Comparison of ENCODE assay signal across 30 cellular contexts in the genomic region with DNA sequence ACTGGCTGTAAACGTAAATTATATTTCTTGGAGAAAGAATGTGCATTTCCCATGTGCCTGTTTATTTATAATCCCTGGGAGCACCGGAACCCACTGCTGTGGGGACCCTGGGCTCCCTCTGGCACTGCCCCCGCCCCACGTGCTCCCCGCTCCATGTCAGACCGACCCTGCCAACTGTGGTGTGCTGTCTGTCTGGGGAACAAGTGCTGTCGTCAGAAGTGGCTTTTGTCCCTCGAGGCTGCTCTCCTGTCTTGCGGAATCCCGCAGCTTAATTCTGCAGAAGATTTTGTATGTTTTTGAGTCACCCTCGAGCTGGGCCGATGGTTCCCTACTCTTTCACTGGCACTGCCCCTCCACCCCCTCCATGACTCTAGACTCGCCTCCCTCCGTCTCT. TPM values are rescaled to one million over a fixed set of nuclear protein-coding genes. Genes with fewer than 3 reads are reported as not detected.
DNase-seq lines count a peak whose midpoint lies in the region; ATAC-seq, FAIRE-seq and TF ChIP-seq lines count a peak whose summit lies in the region.
"Had no signal": no experiment of that assay in that cellular context is flagged by ENCODE, and none has a peak within 500 bp of the region (broad histone marks: within the 10 kb centered on the region; RNA-seq: fewer than 3 reads in every experiment).

No MANE protein-coding gene starts in this region.

- no peaks in the 10 kb centered on the region for H3K9me3 Mint-ChIP-seq in effector memory CD8-positive, alpha-beta T cell
- H3K9me3 Mint-ChIP-seq: activated CD4-positive, alpha-beta memory T cell treated with anti-CD3 and anti-CD28 coated beads for 36 hours; activated naive CD8-positive, alpha-beta T cell treated with anti-CD3 and anti-CD28 coated beads, Interleukin-2, amount 10 ng/mL, durations not matched to agents 7 days and 5 days; H9; mesothelial cell of epicardium; stimulated activated naive B cell treated with anti-CD40 and anti-IgM and Interleukin-4, amounts not matched to agents 10 μg/mL and 1 μg/mL and 100 μg/mL, for 72 hours had no signal

- H3K4me1 ChIP-seq in left ventricle myocardium inferior, result peaks cover 26% of the 10 kb centered on the region
- H3K4me1 ChIP-seq in sigmoid colon, result peaks cover 0 to 34% (median 31%) of the 10 kb centered on the region in 4 donors
- peaks cover 18% of the 10 kb centered on the region for H3K4me1 ChIP-seq in upper lobe of right lung
- H3K4me1 ChIP-seq: BE2C had no signal

- H3K27ac Mint-ChIP-seq in effector memory CD8-positive, alpha-beta T cell, result no peak overlapping the region
- H3K27ac Mint-ChIP-seq: activated CD4-positive, alpha-beta memory T cell treated with anti-CD3 and anti-CD28 coated beads for 36 hours; activated naive CD8-positive, alpha-beta T cell treated with anti-CD3 and anti-CD28 coated beads, Interleukin-2, amount 10 ng/mL, durations not matched to agents 7 days and 5 days; H9; mesothelial cell of epicardium; stimulated activated naive B cell treated with anti-CD40 and anti-IgM and Interleukin-4, amounts not matched to agents 10 μg/mL and 1 μg/mL and 100 μg/mL, for 72 hours had no signal

- H3K27me3 Mint-ChIP-seq in effector memory CD8-positive, alpha-beta T cell, result peaks cover 45 to 76% of the 10 kb centered on the region in 2 donors

- no peaks in the 10 kb centered on the region for H3K36me3 Mint-ChIP-seq in effector memory CD8-positive, alpha-beta T cell (ENCODE audit: insufficient read depth)
- H3K36me3 Mint-ChIP-seq: activated CD4-positive, alpha-beta memory T cell treated with anti-CD3 and anti-CD28 coated beads for 36 hours; activated naive CD8-positive, alpha-beta T cell treated with anti-CD3 and anti-CD28 coated beads, Interleukin-2, amount 10 ng/mL, durations not matched to agents 7 days and 5 days; mesothelial cell of epicardium; naive thymus-derived CD8-positive, alpha-beta T cell had no signal

- TF ChIP-seq POLR2A in sigmoid colon (IDR thresholded peaks at IDR 0.05), result no peak

- peak overlapping the region; percentile 5 to 30 for H3K4me3 Mint-ChIP-seq in effector memory CD8-positive, alpha-beta T cell
- H3K4me3 Mint-ChIP-seq: activated CD4-positive, alpha-beta memory T cell treated with anti-CD3 and anti-CD28 coated beads for 36 hours; activated naive CD8-positive, alpha-beta T cell treated with anti-CD3 and anti-CD28 coated beads, Interleukin-2, amount 10 ng/mL, durations not matched to agents 7 days and 5 days; mesothelial cell of epicardium; stimulated activated naive B cell treated with anti-CD40 and anti-IgM and Interleukin-4, amounts not matched to agents 10 μg/mL and 1 μg/mL and 100 μg/mL, for 72 hours had no signal

- H3K27ac ChIP-seq in left ventricle myocardium inferior (replicated peaks) (peak overlapping the region; percentile 68), sigmoid colon (peak overlapping the region in 3 of 4 donors; percentile 59 to 81 (median 76)), upper lobe of right lung (no peak overlapping the region)
- H3K27ac ChIP-seq: epithelial cell of prostate, pancreas, right lobe of liver had no signal

- no peak for ATAC-seq in left ventricle myocardium superior
- ATAC-seq in effector memory CD8-positive, alpha-beta T cell (replicated peaks), result no peak
- no peak for ATAC-seq in upper lobe of right lung
- ATAC-seq: naive thymus-derived CD8-positive, alpha-beta T cell; Panc1; pancreas; right lobe of liver; stimulated activated naive B cell treated with anti-CD40 and anti-IgM and Interleukin-4, amounts not matched to agents 10 μg/mL and 1 μg/mL and 100 μg/mL, for 72 hours had no signal

- intact Hi-C loops in left ventricle myocardium inferior (cut with micrococcal nuclease) (loop anchor here (10.0 kb wide), 1 partner anchor 66 kb away; no protein-coding TSS in a partner anchor), left ventricle myocardium superior (cut with micrococcal nuclease) (no loop called here), sigmoid colon (cut with DNase I) (no loop called here), posterior vena cava (cut with DNase I) (loop anchor here in 1 of 2 donors (10.0 kb wide), 1 partner anchor 1254 kb away; the partner anchor contains the start of gene POLR2G), upper lobe of right lung (cut with DNase I) (loop anchor here (10.0 kb wide), 1 partner anchor 1074 kb away; no protein-coding TSS in a partner anchor)

- H3K9me3 ChIP-seq in left ventricle myocardium inferior (replicated peaks) (no peaks in the 10 kb centered on the region), sigmoid colon (no peaks in the 10 kb centered on the region), upper lobe of right lung (no peaks in the 10 kb centered on the region)
- H3K9me3 ChIP-seq: BE2C, Caco-2, pancreas, right lobe of liver had no signal

- TF ChIP-seq CTCF in left ventricle myocardium inferior (IDR thresholded peaks at IDR 0.05; ENCODE audit: borderline replicate concordance) (no peak), sigmoid colon (IDR thresholded peaks at IDR 0.05) (no peak), D721Med (IDR thresholded peaks at IDR 0.05; ENCODE audit: insufficient read depth, missing control alignments) (no peak), upper lobe of right lung (IDR thresholded peaks at IDR 0.05) (no peak)

- FAIRE-seq in D721Med (lab: Jason Lieb, UNC), result no peak
- FAIRE-seq: pancreas had no signal

- H3K4me1 Mint-ChIP-seq in effector memory CD8-positive, alpha-beta T cell (ENCODE audit: low read depth in 2 of 2), result peaks cover 0 to 9% of the 10 kb centered on the region in 2 donors

- TF ChIP-seq EP300 in sigmoid colon (IDR thresholded peaks at IDR 0.05), result no peak

- H3K27me3 ChIP-seq in left ventricle myocardium inferior (ENCODE audit: low read depth), result peaks cover 76% of the 10 kb centered on the region
- H3K27me3 ChIP-seq in sigmoid colon, result peaks cover 9 to 49% (median 39%) of the 10 kb centered on the region in 3 donors
- H3K27me3 ChIP-seq in upper lobe of right lung, result peaks cover 48% of the 10 kb centered on the region
- H3K27me3 ChIP-seq: right lobe of liver had no signal

- 78 to 84% methylated on average over 14 of the region's 14 CpGs for WGBS in sigmoid colon, 2 donors

- DNase-seq in left ventricle myocardium inferior (no peak), left ventricle myocardium superior (no peak), sigmoid colon (no peak), D721Med (ENCODE audit: insufficient read length, low spot score) (no peak), posterior vena cava (ENCODE audit: low spot score) (no peak), upper lobe of right lung (no peak)
- no peak for DNase-seq in effector memory CD8-positive, alpha-beta T cell
- no peak for DNase-seq in effector CD4-positive, alpha-beta T cell
- DNase-seq: activated CD4-positive, alpha-beta memory T cell treated with anti-CD3 and anti-CD28 coated beads for 36 hours; activated CD8-positive, alpha-beta memory T cell treated with anti-CD3 and anti-CD28 coated beads, Interleukin-2, amount 50 U/mL, for 48 hours; activated naive CD8-positive, alpha-beta T cell treated with anti-CD3 and anti-CD28 coated beads, Interleukin-2, amount 10 ng/mL, durations not matched to agents 7 days and 5 days; BE2C; Caco-2; DMS79 treated with DMSO at 0.1 percent for 48 hours; GF-D8; H9; islet precursor cell; naive thymus-derived CD8-positive, alpha-beta T cell; NCI-H1105 treated with DMSO at 0.1 percent for 48 hours; NCI-H2029 treated with DMSO at 0.1 percent for 48 hours; NCI-H226; right lobe of liver; stimulated activated naive B cell treated with anti-CD40 and anti-IgM and Interleukin-4, amounts not matched to agents 10 μg/mL and 1 μg/mL and 100 μg/mL, for 72 hours had no signal

- no peak overlapping the region for H3K4me3 ChIP-seq in left ventricle myocardium inferior
- H3K4me3 ChIP-seq in sigmoid colon, result no peak overlapping the region
- H3K4me3 ChIP-seq in upper lobe of right lung, result no peak overlapping the region
- H3K4me3 ChIP-seq: pancreas, right lobe of liver had no signal

- H3K36me3 ChIP-seq in left ventricle myocardium inferior (no peaks in the 10 kb centered on the region), sigmoid colon (no peaks in the 10 kb centered on the region), upper lobe of right lung (no peaks in the 10 kb centered on the region)
- H3K36me3 ChIP-seq: BE2C, pancreas, right lobe of liver had no signal

RNA-seq across cellular contexts. Expression of gene LRRC10B, which starts 2.4 kb away (rescaled TPM):
- total RNA-seq in left ventricle myocardium inferior (0.88 TPM), left ventricle myocardium superior (0.45 TPM), sigmoid colon (1 to 10 TPM in 2 of 4 donors, under 1 TPM in 2; 0.71 to 4.4 (median 1.3) TPM), posterior vena cava (1 to 10 TPM; 1.5 to 1.6 TPM), upper lobe of right lung (0.29 TPM)
- polyA plus RNA-seq in sigmoid colon, result 1 to 10 TPM in 1 of 3 donors, not detected in 2; 1.1 TPM
- total RNA-seq: activated CD4-positive, alpha-beta memory T cell treated with anti-CD3 and anti-CD28 coated beads for 36 hours; activated naive CD8-positive, alpha-beta T cell treated with anti-CD3 and anti-CD28 coated beads, Interleukin-2, amount 10 ng/mL, durations not matched to agents 7 days and 5 days; HT1080; naive thymus-derived CD8-positive, alpha-beta T cell; right lobe of liver; SK-MEL-5; T-helper 1 cell treated with Interleukin-12 subunit alpha and Interleukin-12 subunit beta and Interleukin-4 antibody, amounts not matched to agents 30 ng/mL and 1 ng/mL, for 36 hours had no signal
- polyA plus RNA-seq: naive thymus-derived CD8-positive, alpha-beta T cell had no signal

Comparison
In these comparisons a context has a peak if more than half of its experiments do, and no peak if none do; other contexts are left out.
1. intact Hi-C loops: an anchor here in left ventricle myocardium inferior (10.0 kb wide) and upper lobe of right lung (10.0 kb wide); none called in left ventricle myocardium superior and sigmoid colon.